In the genomic region with DNA sequence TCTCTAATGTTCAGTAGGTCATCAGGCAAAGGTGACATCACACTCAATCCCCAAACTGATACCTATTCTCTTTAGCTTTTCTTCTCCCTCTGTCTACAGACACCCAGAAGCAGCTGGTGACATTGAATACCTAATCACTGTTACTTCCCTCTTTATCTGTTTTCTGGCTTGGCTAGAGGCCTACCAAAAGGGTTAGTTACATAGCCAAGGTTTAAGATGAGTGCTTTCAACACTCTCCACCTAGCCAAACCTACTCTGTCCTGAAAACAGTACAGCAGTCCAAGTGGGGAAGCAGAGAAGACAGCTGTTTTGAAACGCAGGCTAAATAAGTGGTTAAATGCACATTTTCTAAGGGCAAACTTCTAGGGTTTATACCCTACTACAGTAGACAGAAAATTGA, we compare ENCODE assay signal across 12 cellular contexts. TPM values are rescaled to one million over a fixed set of nuclear protein-coding genes. Genes with fewer than 3 reads are reported as not detected.
DNase-seq lines count a peak whose midpoint lies in the region; ATAC-seq lines count a peak whose summit lies in the region.
"Had no signal": no experiment of that assay in that cellular context is flagged by ENCODE, and none has a peak within 500 bp of the region (broad histone marks: within the 10 kb centered on the region; RNA-seq: fewer than 3 reads in every experiment).

No MANE protein-coding gene starts in this region.

- DNase-seq in Right ventricle myocardium superior (no peak), cardiac septum (ENCODE audit: low spot score) (no peak), NCI-H2029 treated with DMSO at 0.1 percent for 48 hours (lab: John Stamatoyannopoulos, UW) (peak; percentile 49), left ventricle myocardium superior (no peak)
- DNase-seq in NK-92 treated with Interleukin-12 subunit alpha and Interleukin-12 subunit beta, amount 100 ng/mL, for 24 hours (lab: John Stamatoyannopoulos, UW), result no peak
- DNase-seq: BE2C; CD4-positive, alpha-beta memory T cell; DND-41; GDM1; HCEC 1CT had no signal

- intact Hi-C loops in Right ventricle myocardium superior (cut with DNase I) (no loop called here), cardiac septum (cut with DNase I) (no loop called here), left ventricle myocardium superior (cut with micrococcal nuclease) (no loop called here)

- ATAC-seq in Right ventricle myocardium superior (ENCODE audit: poor library complexity) (peak; percentile 97), left ventricle myocardium superior (peak; percentile 98), GM18870 (IDR thresholded peaks at IDR 0.05; ENCODE audit: unreplicated experiment) (no peak)
- ATAC-seq: A549 had no signal

RNA-seq across cellular contexts. Expression of a gene that starts 39.4 kb away (rescaled TPM):
- 2.4 TPM for total RNA-seq in Right ventricle myocardium superior
- 3.4 TPM for total RNA-seq in cardiac septum
- 3.0 TPM for total RNA-seq in left ventricle myocardium superior

RNA-seq across cellular contexts. Expression of a gene that starts 47.3 kb away (rescaled TPM):
- total RNA-seq in Right ventricle myocardium superior (10.0 TPM), cardiac septum (12.7 TPM), left ventricle myocardium superior (9.6 TPM)
